In genomic region chr1:186218661-186219352, GRCh38 we compare ENCODE assay signal across 17 cellular contexts.
DNase-seq lines count a peak whose midpoint lies in the region; ATAC-seq, FAIRE-seq and TF ChIP-seq lines count a peak whose summit lies in the region.
"Had no signal": no experiment of that assay in that cellular context is flagged by ENCODE, and none has a peak within 500 bp of the region (broad histone marks: within the 10 kb centered on the region; RNA-seq: fewer than 3 reads in every experiment).

No MANE protein-coding gene starts in this region.

- H3K27me3 Mint-ChIP-seq in progenitor cell of endocrine pancreas: no peaks in the 10 kb centered on the region
- H3K27me3 Mint-ChIP-seq: activated naive CD4-positive, alpha-beta T cell treated with anti-CD3 and anti-CD28 coated beads, Interleukin-2, amount 50 U/mL, for 24 hours had no signal

- H3K4me3 ChIP-seq in GM12878: no peak overlapping the region
- H3K4me3 ChIP-seq: esophagus squamous epithelium, MG63, psoas muscle had no signal

- H3K9me3 ChIP-seq in GM12878 (replicated peaks; ENCODE audit: control insufficient read depth, insufficient read depth, low read length): no peaks in the 10 kb centered on the region
- H3K9me3 ChIP-seq: esophagus squamous epithelium, MG63, psoas muscle had no signal

- CTCF ChIA-PET in GM12878 (lab: Yijun Ruan, JAX): no interaction called here

- no peak overlapping the region for H3K27ac ChIP-seq in GM12878 (ENCODE audit: control insufficient read depth, insufficient read depth)
- H3K27ac ChIP-seq: esophagus squamous epithelium, HL-60, psoas muscle had no signal

- no peak for TF ChIP-seq EP300 in GM12878 (IDR thresholded peaks at IDR 0.05; ENCODE audit: borderline replicate concordance in 1 of 2, control insufficient read depth in 1 of 2, low read depth in 2 of 2, low read length in 2 of 2)

- H4K20me1 ChIP-seq in GM12878 (ENCODE audit: control insufficient read depth, insufficient read depth): no peaks in the 10 kb centered on the region

- peaks cover 7% of the 10 kb centered on the region for H3K4me1 Mint-ChIP-seq in progenitor cell of endocrine pancreas (ENCODE audit: low read depth)
- H3K4me1 Mint-ChIP-seq: activated naive CD4-positive, alpha-beta T cell treated with anti-CD3 and anti-CD28 coated beads, Interleukin-2, amount 50 U/mL, for 24 hours; CD4-positive, alpha-beta memory T cell; stimulated activated naive CD8-positive, alpha-beta T cell treated with anti-CD3 and anti-CD28 coated beads, Interleukin-15, amount 100 ng/mL, for 72 hours had no signal

- H2AFZ ChIP-seq in GM12878 (ENCODE audit: control insufficient read depth, low read depth, low read length): no peak overlapping the region

- POLR2A ChIA-PET in GM12878 (lab: Charles Lee): interaction anchor here (0.6 kb wide), 1 partner anchor 45 kb away, joined by 3 read pairs; no protein-coding TSS in a partner anchor

- TF ChIP-seq RAD21 in GM12878 (IDR thresholded peaks at IDR 0.05; ENCODE audit: insufficient read depth, low read depth, low read length): no peak

- in situ Hi-C loops in GM12878 (cut with MboI): no loop called here

- H3K4me1 ChIP-seq in GM12878 (ENCODE audit: control insufficient read depth, insufficient read depth, low read length): no peaks in the 10 kb centered on the region
- H3K4me1 ChIP-seq: esophagus squamous epithelium, psoas muscle had no signal

- H3K4me3 Mint-ChIP-seq in progenitor cell of endocrine pancreas (ENCODE audit: low read depth): no peak overlapping the region
- H3K4me3 Mint-ChIP-seq: activated CD8-positive, alpha-beta T cell treated with anti-CD3 and anti-CD28 coated beads, Interleukin-2, amount 10 ng/mL, durations not matched to agents 7 days and 5 days; activated naive CD4-positive, alpha-beta T cell treated with anti-CD3 and anti-CD28 coated beads, Interleukin-2, amount 50 U/mL, for 24 hours; CD4-positive, alpha-beta memory T cell; mesothelial cell of epicardium; stimulated activated naive CD8-positive, alpha-beta T cell treated with anti-CD3 and anti-CD28 coated beads, Interleukin-15, amount 100 ng/mL, for 72 hours had no signal

- H3K79me2 ChIP-seq in GM12878 (ENCODE audit: control insufficient read depth, insufficient read depth, low read length): no peaks in the 10 kb centered on the region

- H3K9me3 Mint-ChIP-seq in progenitor cell of endocrine pancreas (ENCODE audit: low read depth): no peaks in the 10 kb centered on the region
- H3K9me3 Mint-ChIP-seq: activated naive CD4-positive, alpha-beta T cell treated with anti-CD3 and anti-CD28 coated beads, Interleukin-2, amount 50 U/mL, for 24 hours; stimulated activated naive CD8-positive, alpha-beta T cell treated with anti-CD3 and anti-CD28 coated beads, Interleukin-15, amount 100 ng/mL, for 72 hours had no signal

- no peak overlapping the region for H3K9ac ChIP-seq in GM12878 (ENCODE audit: control insufficient read depth, insufficient read depth, low read length)

- RAD21 ChIA-PET in GM12878 (lab: Charles Lee; ENCODE audit: unreplicated experiment): no interaction called here

- no peaks in the 10 kb centered on the region for H3K36me3 Mint-ChIP-seq in progenitor cell of endocrine pancreas (ENCODE audit: insufficient read depth)
- H3K36me3 Mint-ChIP-seq: CD4-positive, alpha-beta memory T cell; mesothelial cell of epicardium had no signal

- no peak overlapping the region for H3K4me2 ChIP-seq in GM12878 (ENCODE audit: control insufficient read depth, insufficient read depth)

- no peak for DNase-seq in GM12878 (ENCODE audit: low read depth, low spot score)
- DNase-seq in progenitor cell of endocrine pancreas (ENCODE audit: low spot score, unreplicated experiment): no peak
- DNase-seq in stimulated activated naive CD4-positive, alpha-beta T cell treated with Interleukin-2 at 50 U/mL for 16 hours (lab: John Stamatoyannopoulos, UW): no peak
- DNase-seq in stimulated activated CD4-positive, alpha-beta T cell treated with anti-CD3 and anti-CD28 coated beads, Interleukin-1b, Interleukin-23, amount 100 ng/mL, for 48 hours: no peak
- DNase-seq in Right ventricle myocardium inferior (ENCODE audit: missing footprints): no peak
- DNase-seq: activated CD8-positive, alpha-beta T cell treated with anti-CD3 and anti-CD28 coated beads, Interleukin-2, amount 10 ng/mL, durations not matched to agents 7 days and 5 days; CD4-positive, alpha-beta memory T cell; esophagus squamous epithelium; MG63; psoas muscle; stimulated activated naive CD8-positive, alpha-beta T cell treated with anti-CD3 and anti-CD28 coated beads, Interleukin-15, amount 100 ng/mL, for 72 hours had no signal

- no peak for TF ChIP-seq POLR2A in GM12878 (IDR thresholded peaks at IDR 0.05; ENCODE audit: low read depth, low read length)

- no peak overlapping the region for H3K27ac Mint-ChIP-seq in progenitor cell of endocrine pancreas
- H3K27ac Mint-ChIP-seq: activated CD8-positive, alpha-beta T cell treated with anti-CD3 and anti-CD28 coated beads, Interleukin-2, amount 10 ng/mL, durations not matched to agents 7 days and 5 days; activated naive CD4-positive, alpha-beta T cell treated with anti-CD3 and anti-CD28 coated beads, Interleukin-2, amount 50 U/mL, for 24 hours; CD4-positive, alpha-beta memory T cell; mesothelial cell of epicardium; stimulated activated naive CD8-positive, alpha-beta T cell treated with anti-CD3 and anti-CD28 coated beads, Interleukin-15, amount 100 ng/mL, for 72 hours had no signal

- no peaks in the 10 kb centered on the region for H3K27me3 ChIP-seq in GM12878 (replicated peaks in 1 of 2; ENCODE audit: control insufficient read depth in 2 of 2, insufficient read depth in 2 of 2, low read length in 1 of 2)
- H3K27me3 ChIP-seq: esophagus squamous epithelium, MG63 had no signal

- no TSS peak for BruUV-seq in GM12878 (replicated peaks; lab: Mats Ljungman, UMichigan)

- SMC1A ChIA-PET in GM12878 (lab: Charles Lee; ENCODE audit: uncharacterized antibody, unreplicated experiment): interaction anchor here (0.6 to 0.7 kb wide), 2 partner anchors 20 to 538 kb away, joined by 3 read pairs; no protein-coding TSS in a partner anchor

- FAIRE-seq in GM12878 (lab: Jason Lieb, UNC): no peak

- no peaks in the 10 kb centered on the region for H3K36me3 ChIP-seq in GM12878 (ENCODE audit: control insufficient read depth in 2 of 2, insufficient read depth in 2 of 2, low read length in 1 of 2)
- H3K36me3 ChIP-seq: esophagus squamous epithelium, MG63 had no signal

- ATAC-seq in GM18867 (IDR thresholded peaks at IDR 0.05; ENCODE audit: unreplicated experiment) (peak; percentile 93), GM21786 (IDR thresholded peaks at IDR 0.05; ENCODE audit: unreplicated experiment) (peak; percentile 85), HG03457 (IDR thresholded peaks at IDR 0.05; ENCODE audit: unreplicated experiment) (peak; percentile 78), GM12878 (peak; percentile 85), Right ventricle myocardium inferior (no peak)
- ATAC-seq: activated CD8-positive, alpha-beta T cell treated with anti-CD3 and anti-CD28 coated beads, Interleukin-2, amount 10 ng/mL, durations not matched to agents 7 days and 5 days; psoas muscle; stimulated activated naive CD8-positive, alpha-beta T cell treated with anti-CD3 and anti-CD28 coated beads, Interleukin-15, amount 100 ng/mL, for 72 hours had no signal

- WGBS in GM12878 (ENCODE audit: insufficient coverage, insufficient replicate concordance, low lambda C conversion rate, missing lambda C conversion rate): 1% methylated on average over 4 of the region's 4 CpGs

- no peak for TF ChIP-seq CTCF in GM12878 (IDR thresholded peaks at IDR 0.05 in 2 of 3, conservative IDR thresholded peaks at IDR 0.05 in 1 of 3; ENCODE audit: control insufficient read depth in 2 of 3, extremely low read depth in 1 of 3, insufficient read depth in 1 of 3, low read depth in 3 of 3, low read length in 3 of 3)
- TF ChIP-seq CTCF in progenitor cell of endocrine pancreas (IDR thresholded peaks at IDR 0.05; ENCODE audit: unreplicated experiment): no peak

- intact Hi-C loops in GM12878 (cut with micrococcal nuclease; ENCODE audit: unreplicated experiment) (no loop called here), Right ventricle myocardium inferior (cut with DNase I) (no loop called here)

TF ChIP-seq in GM12878, 131 proteins besides CTCF, POLR2A, EP300 and RAD21 (continues in another document):
- TF ChIP-seq PRDM15 (CRISPR knock-in tag; IDR thresholded peaks at IDR 0.05): no peak
- no peak for TF ChIP-seq KDM1A (IDR thresholded peaks at IDR 0.05; ENCODE audit: borderline replicate concordance)
- no peak for TF ChIP-seq TARDBP (IDR thresholded peaks at IDR 0.05; ENCODE audit: borderline replicate concordance)
- no peak for TF ChIP-seq ATF3 (IDR thresholded peaks at IDR 0.05; ENCODE audit: borderline replicate concordance, extremely low read depth, low read depth, low read length)
- TF ChIP-seq TBL1XR1 (IDR thresholded peaks at IDR 0.05; ENCODE audit: low read depth, low read length): no peak
- no peak for TF ChIP-seq ZNF24 (IDR thresholded peaks at IDR 0.05)
